In genomic region chr7:20075992-20076813, GRCh38 we compare ENCODE assay signal across 2 cellular contexts.
TF ChIP-seq lines count a peak whose summit lies in the region.

No MANE protein-coding gene starts in this region.

TF ChIP-seq in A549, 52 proteins besides CTCF, POLR2A, EP300 and RAD21:
- TF ChIP-seq MAFK (IDR thresholded peaks at IDR 0.05; ENCODE audit: partially characterized antibody) (peak; percentile 71), ZNF302 (CRISPR knock-in tag; IDR thresholded peaks at IDR 0.05) (no peak)

TF ChIP-seq in IMR-90, 13 proteins besides CTCF, POLR2A, EP300 and RAD21 (continued from another document):
- peak; percentile 28 for TF ChIP-seq MAFK (IDR thresholded peaks at IDR 0.05; ENCODE audit: low read depth, low read length)
